40 cellular contexts compared by ENCODE assay signal in genomic region chr6:39499053-39499452, GRCh38.
"Had no signal": no experiment of that assay in that cellular context is flagged by ENCODE, and none has a peak within 500 bp of the region (broad histone marks: within the 10 kb centered on the region; RNA-seq: fewer than 3 reads in every experiment).

No MANE protein-coding gene starts in this region.

- H3K4me3 Mint-ChIP-seq: activated naive CD4-positive, alpha-beta T cell treated with anti-CD3 and anti-CD28 coated beads for 36 hours; activated naive CD4-positive, alpha-beta T cell treated with anti-CD3 and anti-CD28 coated beads, Interleukin-2, amount 10 ng/mL, durations not matched to agents 7 days and 5 days; activated naive CD4-positive, alpha-beta T cell treated with anti-CD3 and anti-CD28 coated beads, Interleukin-2, amount 50 U/mL, for 24 hours; activated naive CD8-positive, alpha-beta T cell; activated naive CD8-positive, alpha-beta T cell treated with anti-CD3 and anti-CD28 coated beads for 36 hours; activated naive CD8-positive, alpha-beta T cell treated with anti-CD3 and anti-CD28 coated beads, Interleukin-2, amount 10 ng/mL, durations not matched to agents 7 days and 5 days; activated naive CD8-positive, alpha-beta T cell treated with anti-CD3 and anti-CD28 coated beads, Interleukin-2, amount 50 U/mL, for 24 hours; activated T-cell treated with anti-CD3 and anti-CD28 coated beads, Interleukin-2, amount 50 U/mL, for 24 hours; activated T-cell treated with anti-CD3 and anti-CD28 coated beads, Interleukin-2, amount 50 U/mL, for 4 hours; activated T-cell treated with anti-CD3 and anti-CD28 coated beads, Interleukin-2, amount 50 U/mL, for 72 hours; activated T-helper 1 cell treated with anti-CD3 and anti-CD28 coated beads, Interleukin-12 subunit alpha, Interleukin-12 subunit beta, Interleukin-2, Interleukin-4 antibody, amounts not matched to agents 30 ng/mL and 10 ng/mL and 1 ng/mL, durations not matched to agents 14 hours and 24 hours and 36 hours; activated T-helper 17 cell treated with anti-CD3 and anti-CD28 coated beads, Interleukin-2, amount 50 U/mL, for 72 hours; brain; central memory CD8-positive, alpha-beta T cell had no signal

- H3K4me3 ChIP-seq: adrenal gland, ascending aorta, body of pancreas, breast epithelium, cardiac muscle cell had no signal

- H3K4me1 Mint-ChIP-seq: activated naive CD4-positive, alpha-beta T cell treated with anti-CD3 and anti-CD28 coated beads, Interleukin-2, amount 10 ng/mL, durations not matched to agents 7 days and 5 days; activated naive CD4-positive, alpha-beta T cell treated with anti-CD3 and anti-CD28 coated beads, Interleukin-2, amount 50 U/mL, for 24 hours; activated naive CD8-positive, alpha-beta T cell treated with anti-CD3 and anti-CD28 coated beads for 36 hours; activated naive CD8-positive, alpha-beta T cell treated with anti-CD3 and anti-CD28 coated beads, Interleukin-2, amount 10 ng/mL, durations not matched to agents 7 days and 5 days; activated naive CD8-positive, alpha-beta T cell treated with anti-CD3 and anti-CD28 coated beads, Interleukin-2, amount 50 U/mL, for 24 hours; activated T-helper 17 cell treated with anti-CD3 and anti-CD28 coated beads, Interleukin-2, amount 50 U/mL, for 72 hours; brain; central memory CD8-positive, alpha-beta T cell had no signal

- H3K27me3 ChIP-seq: adrenal gland, ascending aorta, body of pancreas, brain microvascular endothelial cell, breast epithelium, cardiac muscle cell had no signal

- H3K4me1 ChIP-seq: adrenal gland, ascending aorta, body of pancreas had no signal

- H3K27ac Mint-ChIP-seq: activated naive CD4-positive, alpha-beta T cell treated with anti-CD3 and anti-CD28 coated beads for 36 hours; activated naive CD4-positive, alpha-beta T cell treated with anti-CD3 and anti-CD28 coated beads, Interleukin-2, amount 10 ng/mL, durations not matched to agents 7 days and 5 days; activated naive CD4-positive, alpha-beta T cell treated with anti-CD3 and anti-CD28 coated beads, Interleukin-2, amount 50 U/mL, for 24 hours; activated naive CD4-positive, alpha-beta T cell treated with anti-CD3 and anti-CD28 coated beads, Interleukin-2, amount 50 U/mL, for 72 hours; activated naive CD8-positive, alpha-beta T cell; activated naive CD8-positive, alpha-beta T cell treated with anti-CD3 and anti-CD28 coated beads for 36 hours; activated naive CD8-positive, alpha-beta T cell treated with anti-CD3 and anti-CD28 coated beads, Interleukin-2, amount 10 ng/mL, durations not matched to agents 7 days and 5 days; activated naive CD8-positive, alpha-beta T cell treated with anti-CD3 and anti-CD28 coated beads, Interleukin-2, amount 50 U/mL, for 24 hours; activated T-cell treated with anti-CD3 and anti-CD28 coated beads, Interleukin-2, amount 50 U/mL, for 24 hours; activated T-cell treated with anti-CD3 and anti-CD28 coated beads, Interleukin-2, amount 50 U/mL, for 72 hours; activated T-helper 1 cell treated with anti-CD3 and anti-CD28 coated beads, Interleukin-12 subunit alpha, Interleukin-12 subunit beta, Interleukin-2, Interleukin-4 antibody, amounts not matched to agents 30 ng/mL and 10 ng/mL and 1 ng/mL, durations not matched to agents 14 hours and 24 hours and 36 hours; activated T-helper 17 cell treated with anti-CD3 and anti-CD28 coated beads, Interleukin-2, amount 50 U/mL, for 72 hours; activated T-helper 2 cell treated with anti-CD3 and anti-CD28 coated beads, Interferon-gamma antibody, Interleukin-2, Interleukin-4, amounts not matched to agents 10 μg/mL and 5 μg/mL and 100 μg/mL, durations not matched to agents 14 hours and 24 hours and 36 hours; brain had no signal

- H3K27ac ChIP-seq: adrenal gland, ascending aorta, body of pancreas, brain microvascular endothelial cell, breast epithelium, cardiac muscle cell had no signal

- DNase-seq: activated effector memory CD4-positive, alpha-beta T cell treated with anti-CD3 and anti-CD28 coated beads, Interleukin-2, amount 50 U/mL, for 16 hours; activated effector memory CD4-positive, alpha-beta T cell treated with Interleukin-2 at 50 U/mL for 16 hours; activated gamma-delta T cell; activated gamma-delta T cell treated with Interleukin-2 at 50 U/mL for 16 hours; activated naive CD4-positive, alpha-beta T cell; activated naive CD4-positive, alpha-beta T cell treated with anti-CD3 and anti-CD28 coated beads for 36 hours; activated naive CD4-positive, alpha-beta T cell treated with anti-CD3 and anti-CD28 coated beads, Interleukin-2, amount 10 ng/mL, durations not matched to agents 7 days and 5 days; activated naive CD4-positive, alpha-beta T cell treated with anti-CD3 and anti-CD28 coated beads, Interleukin-2, amount 50 U/mL, for 16 hours; activated naive CD4-positive, alpha-beta T cell treated with Interleukin-2 at 50 U/mL for 16 hours; activated naive CD8-positive, alpha-beta T cell treated with anti-CD3 and anti-CD28 coated beads for 36 hours; activated naive CD8-positive, alpha-beta T cell treated with anti-CD3 and anti-CD28 coated beads, Interleukin-2, amount 10 ng/mL, durations not matched to agents 7 days and 5 days; activated naive CD8-positive, alpha-beta T cell treated with anti-CD3 and anti-CD28 coated beads, Interleukin-2, amount 50 U/mL, for 24 hours; activated T-cell treated with anti-CD3 and anti-CD28 coated beads, Interleukin-2, amount 50 U/mL, for 1 hour; activated T-cell treated with anti-CD3 and anti-CD28 coated beads, Interleukin-2, amount 50 U/mL, for 24 hours; activated T-cell treated with anti-CD3 and anti-CD28 coated beads, Interleukin-2, amount 50 U/mL, for 4 hours; activated T-cell treated with anti-CD3 and anti-CD28 coated beads, Interleukin-2, amount 50 U/mL, for 48 hours; activated T-cell treated with anti-CD3 and anti-CD28 coated beads, Interleukin-2, amount 50 U/mL, for 72 hours; adrenal gland; amniotic stem cell; amygdala; anterior cingulate cortex; aorta; body of pancreas; brain microvascular endothelial cell; caudate nucleus; central memory CD4-positive, alpha-beta T cell; cerebellar nuclear complex had no signal

- H3K36me3 Mint-ChIP-seq: activated naive CD4-positive, alpha-beta T cell treated with anti-CD3 and anti-CD28 coated beads, Interleukin-2, amount 10 ng/mL, durations not matched to agents 7 days and 5 days; activated naive CD4-positive, alpha-beta T cell treated with anti-CD3 and anti-CD28 coated beads, Interleukin-2, amount 50 U/mL, for 24 hours; activated naive CD8-positive, alpha-beta T cell treated with anti-CD3 and anti-CD28 coated beads for 36 hours; activated naive CD8-positive, alpha-beta T cell treated with anti-CD3 and anti-CD28 coated beads, Interleukin-2, amount 10 ng/mL, durations not matched to agents 7 days and 5 days; brain had no signal

- FAIRE-seq: astrocyte, bronchial epithelial cell had no signal

- ATAC-seq: activated naive CD4-positive, alpha-beta T cell treated with anti-CD3 and anti-CD28 coated beads, Interleukin-2, amount 50 U/mL, for 72 hours; activated naive CD8-positive, alpha-beta T cell treated with anti-CD3 and anti-CD28 coated beads, Interleukin-2, amount 50 U/mL, for 24 hours; activated T-cell treated with anti-CD3 and anti-CD28 coated beads, Interleukin-2, amount 50 U/mL, for 4 hours; activated T-cell treated with anti-CD3 and anti-CD28 coated beads, Interleukin-2, amount 50 U/mL, for 72 hours; activated T-helper 17 cell treated with anti-CD3 and anti-CD28 coated beads, Interleukin-2, amount 50 U/mL, for 72 hours; body of pancreas had no signal

- H3K36me3 ChIP-seq: adrenal gland, ascending aorta, brain microvascular endothelial cell, breast epithelium, cardiac muscle cell had no signal
